Comparison of ENCODE assay signal across 9 cellular contexts in genomic region chr2:151878655-151879563, GRCh38. TPM values are rescaled to one million over a fixed set of nuclear protein-coding genes. Genes with fewer than 3 reads are reported as not detected.
DNase-seq lines count a peak whose midpoint lies in the region; ATAC-seq and TF ChIP-seq lines count a peak whose summit lies in the region.
"Had no signal": no experiment of that assay in that cellular context is flagged by ENCODE, and none has a peak within 500 bp of the region (broad histone marks: within the 10 kb centered on the region; RNA-seq: fewer than 3 reads in every experiment).

No MANE protein-coding gene starts in this region.

- no peak overlapping the region for H3K4me3 ChIP-seq in OCI-LY7 (ENCODE audit: low read depth, low read length, poor library complexity, severe bottlenecking)
- H3K4me3 ChIP-seq in thoracic aorta: peak overlapping the region; percentile 3

- H3K79me2 ChIP-seq in OCI-LY7 (ENCODE audit: insufficient read depth, low read depth, low read length): no peaks in the 10 kb centered on the region

- no peaks in the 10 kb centered on the region for H3K27me3 ChIP-seq in thoracic aorta (replicated peaks; ENCODE audit: insufficient read depth)

- no peaks in the 10 kb centered on the region for H3K9me2 ChIP-seq in OCI-LY7 (ENCODE audit: insufficient read depth, low read length)

- no peak for TF ChIP-seq CTCF in OCI-LY7 (conservative IDR thresholded peaks at IDR 0.05; ENCODE audit: low read length)
- no peak for TF ChIP-seq CTCF in thoracic aorta (IDR thresholded peaks at IDR 0.05)

- H3K4me2 ChIP-seq in OCI-LY7 (ENCODE audit: low read length): no peak overlapping the region

- no TSS peak for BruUV-seq in OCI-LY7 (replicated peaks; lab: Mats Ljungman, UMichigan)

- H3K4me1 ChIP-seq in OCI-LY7 (ENCODE audit: insufficient read depth, low read length, poor library complexity, severe bottlenecking): no peaks in the 10 kb centered on the region
- peaks cover 19 to 55% of the 10 kb centered on the region in 2 donors for H3K4me1 ChIP-seq in thoracic aorta (ENCODE audit: control insufficient read depth in 1 of 2, low read depth in 2 of 2)

- H4K20me1 ChIP-seq in OCI-LY7 (ENCODE audit: insufficient read depth, low read length): no peaks in the 10 kb centered on the region

- H3K36me3 Mint-ChIP-seq in activated T-cell treated with anti-CD3 and anti-CD28 coated beads, Interleukin-2, amount 50 U/mL, for 24 hours (ENCODE audit: low read depth): no peaks in the 10 kb centered on the region

- no peak overlapping the region for H3K4me3 Mint-ChIP-seq in activated T-cell treated with anti-CD3 and anti-CD28 coated beads, Interleukin-2, amount 50 U/mL, for 24 hours
- H3K4me3 Mint-ChIP-seq: IgD-negative memory B cell had no signal

- POLR2A ChIA-PET in OCI-LY7 (lab: Charles Lee): interaction anchor here (0.6 to 2.0 kb wide), 3 partner anchors 16 to 96 kb away, joined by 5 to 6 read pairs (median 6); no protein-coding TSS in a partner anchor

- H2AFZ ChIP-seq in OCI-LY7 (ENCODE audit: low read length): no peak overlapping the region

- H3K9me3 ChIP-seq in OCI-LY7 (ENCODE audit: low read length) (no peaks in the 10 kb centered on the region), thoracic aorta (no peaks in the 10 kb centered on the region)

- peaks cover 13% of the 10 kb centered on the region for H3K4me1 Mint-ChIP-seq in activated T-cell treated with anti-CD3 and anti-CD28 coated beads, Interleukin-2, amount 50 U/mL, for 24 hours (ENCODE audit: low read depth)

- DNase-seq in activated T-cell treated with anti-CD3 and anti-CD28 coated beads, Interleukin-2, amount 50 U/mL, for 24 hours: no peak
- DNase-seq in activated T-cell treated with anti-CD3 and anti-CD28 coated beads for 4 hours: no peak
- DNase-seq in OCI-LY7 (ENCODE audit: low spot score): peak; percentile 7
- DNase-seq in fibroblast of peridontal ligament (ENCODE audit: extremely low read depth): peak; percentile 5
- no peak for DNase-seq in thoracic aorta (ENCODE audit: low spot score)
- DNase-seq in ecto neural progenitor cell (ENCODE audit: low spot score): no peak
- DNase-seq in NCI-H2171 treated with DMSO at 0.1 percent for 48 hours (lab: John Stamatoyannopoulos, UW): no peak

- H3K27ac ChIP-seq in OCI-LY7 (ENCODE audit: low read depth, low read length, poor library complexity, severe bottlenecking): no peak overlapping the region
- H3K27ac ChIP-seq in thoracic aorta: peak overlapping the region; percentile 54 to 77

- ATAC-seq in thoracic aorta (ENCODE audit: insufficient number of reproducible peaks, low FRiP score, low read depth) (peak; percentile 98), HG02763 (IDR thresholded peaks at IDR 0.05; ENCODE audit: unreplicated experiment) (no peak)

- H3K27ac Mint-ChIP-seq in activated T-cell treated with anti-CD3 and anti-CD28 coated beads, Interleukin-2, amount 50 U/mL, for 24 hours: peak overlapping the region; percentile 68
- H3K27ac Mint-ChIP-seq: IgD-negative memory B cell had no signal

- CTCF ChIA-PET in OCI-LY7 (lab: Charles Lee; ENCODE audit: unreplicated experiment): no interaction called here

- H3K36me3 ChIP-seq in OCI-LY7 (ENCODE audit: insufficient read depth, low read length) (no peaks in the 10 kb centered on the region), thoracic aorta (no peaks in the 10 kb centered on the region)

- H3K9me3 Mint-ChIP-seq in activated T-cell treated with anti-CD3 and anti-CD28 coated beads, Interleukin-2, amount 50 U/mL, for 24 hours: no peaks in the 10 kb centered on the region
- H3K9me3 Mint-ChIP-seq: IgD-negative memory B cell had no signal

- intact Hi-C loops in OCI-LY7 (cut with micrococcal nuclease; ENCODE audit: unreplicated experiment): no loop called here

- no peaks in the 10 kb centered on the region for H3K27me3 Mint-ChIP-seq in activated T-cell treated with anti-CD3 and anti-CD28 coated beads, Interleukin-2, amount 50 U/mL, for 24 hours

RNA-seq across cellular contexts. Expression of gene ARL5A, which starts 50.7 kb away (rescaled TPM):
- total RNA-seq in OCI-LY7 (2014; rRNA removed; shearing (Covaris generic)): 91.4 and 107 TPM in 2 replicates
- total RNA-seq in OCI-LY7 (2022) (78.1 and 78.6 TPM in 2 replicates), thoracic aorta (100 to 1,000 TPM in 1 of 2 donors, 10 to 100 TPM in 1; 44.1 to 133 TPM)

Comparison
In these comparisons a context has a peak if more than half of its experiments do, and no peak if none do; other contexts are left out.
1. DNase-seq: peak in OCI-LY7 (single experiment) and fibroblast of peridontal ligament (single experiment); none in activated T-cell treated with anti-CD3 and anti-CD28 coated beads, Interleukin-2, amount 50 U/mL, for 24 hours (single experiment), activated T-cell treated with anti-CD3 and anti-CD28 coated beads for 4 hours (single experiment), thoracic aorta (single experiment), ecto neural progenitor cell (single experiment) and NCI-H2171 treated with DMSO at 0.1 percent for 48 hours (single experiment).